ENCODE assay signal across 8 cellular contexts in genomic region chr17:9115446-9116265, GRCh38.
DNase-seq lines count a peak whose midpoint lies in the region; ATAC-seq lines count a peak whose summit lies in the region.

No MANE protein-coding gene starts in this region.

- H3K36me3 ChIP-seq in thymus (ENCODE audit: control insufficient read depth, insufficient read depth): no peaks in the 10 kb centered on the region

- H3K4me1 ChIP-seq in thymus (ENCODE audit: control insufficient read depth, insufficient read depth, low read length): peaks cover 9% of the 10 kb centered on the region

- H3K9me3 Mint-ChIP-seq in activated T-cell treated with anti-CD3 and anti-CD28 coated beads, Interleukin-2, amount 50 U/mL, for 24 hours: peaks cover 4% of the 10 kb centered on the region

- peak overlapping the region; percentile 51 for H3K4me3 ChIP-seq in thymus (ENCODE audit: low read length)

- H3K27me3 Mint-ChIP-seq in activated T-cell treated with anti-CD3 and anti-CD28 coated beads, Interleukin-2, amount 50 U/mL, for 24 hours: peaks cover 28% of the 10 kb centered on the region

- peaks cover 11% of the 10 kb centered on the region for H3K4me1 Mint-ChIP-seq in activated T-cell treated with anti-CD3 and anti-CD28 coated beads, Interleukin-2, amount 50 U/mL, for 24 hours (ENCODE audit: low read depth)

- no peak for ATAC-seq in HG03045 (IDR thresholded peaks at IDR 0.05; ENCODE audit: unreplicated experiment)

- no peaks in the 10 kb centered on the region for H3K9me3 ChIP-seq in thymus (ENCODE audit: control insufficient read depth)

- H3K27ac ChIP-seq in thymus (ENCODE audit: low read depth): peak overlapping the region; percentile 73

- peak overlapping the region; percentile 69 for H3K4me3 Mint-ChIP-seq in activated T-cell treated with anti-CD3 and anti-CD28 coated beads, Interleukin-2, amount 50 U/mL, for 24 hours

- peak; percentile 74 for DNase-seq in AG08395 (ENCODE audit: low spot score)
- peak; percentile 37 for DNase-seq in M059J (ENCODE audit: low read depth)
- peak; percentile 72 for DNase-seq in activated T-cell treated with anti-CD3 and anti-CD28 coated beads, Interleukin-2, amount 50 U/mL, for 24 hours
- peak; percentile 6 for DNase-seq in foreskin melanocyte
- DNase-seq in non-pigmented ciliary epithelial cell (ENCODE audit: low read depth): peak; percentile 14
- no peak for DNase-seq in DMS53 treated with DMSO at 0.1 percent for 48 hours (lab: John Stamatoyannopoulos, UW; ENCODE audit: unreplicated experiment)

- no peaks in the 10 kb centered on the region for H3K36me3 Mint-ChIP-seq in activated T-cell treated with anti-CD3 and anti-CD28 coated beads, Interleukin-2, amount 50 U/mL, for 24 hours (ENCODE audit: low read depth)

- H3K27ac Mint-ChIP-seq in activated T-cell treated with anti-CD3 and anti-CD28 coated beads, Interleukin-2, amount 50 U/mL, for 24 hours: peak overlapping the region; percentile 40

- 37% methylated on average over 39 of the region's 39 CpGs for WGBS in thymus

- no peaks in the 10 kb centered on the region for H3K27me3 ChIP-seq in thymus (ENCODE audit: control insufficient read depth, insufficient read depth)
